8 cellular contexts compared by ENCODE assay signal in genomic region chr6:28443112-28443773, GRCh38. TPM values are rescaled to one million over a fixed set of nuclear protein-coding genes. Genes with fewer than 3 reads are reported as not detected.
DNase-seq lines count a peak whose midpoint lies in the region; ATAC-seq and TF ChIP-seq lines count a peak whose summit lies in the region.

Gene ZSCAN23 (minus strand): TSS chr6:28443491. CDS start chr6:28436266, 7,225 bp downstream.

- H2AFZ ChIP-seq in neuron (ENCODE audit: low read depth, low read length): peak within 1 kb of the TSS; percentile 35

- no peak for TF ChIP-seq EP300 in stomach (IDR thresholded peaks at IDR 0.05)

- under 1% methylated on average over 32 of the region's 32 CpGs for WGBS in HUES64
- WGBS in stomach, 5 donors: 2 to 9% (median 2%) methylated on average over 30 to 32 of the region's 32 CpGs

- H3K27ac ChIP-seq in HUES64 (ENCODE audit: low read depth, low read length) (peak within 1 kb of the TSS; percentile 79), stomach (peak within 1 kb of the TSS in 4 of 5 donors; percentile 20 to 81 (median 38))

- peak within 1 kb of the TSS; percentile 79 for H3K9ac ChIP-seq in HUES64 (ENCODE audit: low read depth, low read length)

- H3K4me3 ChIP-seq in HUES64 (ENCODE audit: low read length) (peak within 1 kb of the TSS; percentile 79), neuron (ENCODE audit: low read length) (peak within 1 kb of the TSS; percentile 98), stomach (peak within 1 kb of the TSS; percentile 56 to 79 (median 62))

- H3K36me3 ChIP-seq in HUES64 (ENCODE audit: insufficient read depth, low read length): no peaks in the 10 kb centered on the region
- peaks cover 3% of the 10 kb centered on the region for H3K36me3 ChIP-seq in neuron (ENCODE audit: insufficient read depth, low read length)
- H3K36me3 ChIP-seq in stomach: no peaks in the 10 kb centered on the region

- DNase-seq in COLO829 (ENCODE audit: low spot score): peak; percentile 83
- DNase-seq in SIG-M5 (lab: John Stamatoyannopoulos, UW): peak; percentile 65
- DNase-seq in activated naive CD4-positive, alpha-beta T cell (lab: John Stamatoyannopoulos, UW): peak; percentile 46 to 78 (median 58)
- peak; percentile 39 for DNase-seq in germinal center (ENCODE audit: low spot score)
- peak; percentile 75 for DNase-seq in stomach

- H3K9me3 ChIP-seq in HUES64 (ENCODE audit: insufficient read depth, low read depth, low read length): no peaks in the 10 kb centered on the region
- H3K9me3 ChIP-seq in neuron (ENCODE audit: low read length): no peaks in the 10 kb centered on the region
- H3K9me3 ChIP-seq in stomach: peaks cover 0 to 9% (median 0%) of the 10 kb centered on the region in 4 donors

- peaks cover 5% of the 10 kb centered on the region; the same call in 1 of the 2 replicates for H3K4me1 ChIP-seq in HUES64 (ENCODE audit: insufficient read depth, low read length)
- H3K4me1 ChIP-seq in neuron (ENCODE audit: insufficient read depth, low read length): peaks cover 7% of the 10 kb centered on the region
- H3K4me1 ChIP-seq in stomach: peaks cover 0 to 21% (median 10%) of the 10 kb centered on the region in 4 donors

- H3K27me3 ChIP-seq in HUES64 (ENCODE audit: insufficient read depth, low read length) (no peaks in the 10 kb centered on the region), neuron (ENCODE audit: insufficient read depth, low read length) (no peaks in the 10 kb centered on the region), stomach (peaks cover 0 to 49% (median 18%) of the 10 kb centered on the region in 3 donors)

- intact Hi-C loops in stomach (cut with DNase I; ENCODE audit: low total_unique reads): no loop called here

- no peak for TF ChIP-seq CTCF in stomach (IDR thresholded peaks at IDR 0.05)

- ATAC-seq in GM21423 (IDR thresholded peaks at IDR 0.05; ENCODE audit: unreplicated experiment): peak; percentile 95

- TF ChIP-seq POLR2A in stomach (IDR thresholded peaks at IDR 0.05): no peak

RNA-seq across cellular contexts. Expression of gene ZSCAN23, which starts in this region (rescaled TPM):
- polyA plus RNA-seq in HUES64 (2013, experiment 1 of 2): 4.7 TPM
- polyA plus RNA-seq in HUES64 (2013, experiment 2 of 2): 3.9 TPM
- total RNA-seq in stomach: 1 to 10 TPM in 1 of 5 donors, under 1 TPM in 1, not detected in 3; 0.58 to 5.3 TPM
- under 1 TPM in 2 of 3 donors, not detected in 1; 0.23 to 0.75 TPM for polyA plus RNA-seq in stomach

Comparison
In these comparisons a context has a peak if more than half of its experiments do, and no peak if none do; other contexts are left out.
1. Peak in every context shown above with its lines: DNase-seq, ATAC-seq, H3K4me3 ChIP-seq and H3K27ac ChIP-seq.